16 cellular contexts compared by ENCODE assay signal in the genomic region with DNA sequence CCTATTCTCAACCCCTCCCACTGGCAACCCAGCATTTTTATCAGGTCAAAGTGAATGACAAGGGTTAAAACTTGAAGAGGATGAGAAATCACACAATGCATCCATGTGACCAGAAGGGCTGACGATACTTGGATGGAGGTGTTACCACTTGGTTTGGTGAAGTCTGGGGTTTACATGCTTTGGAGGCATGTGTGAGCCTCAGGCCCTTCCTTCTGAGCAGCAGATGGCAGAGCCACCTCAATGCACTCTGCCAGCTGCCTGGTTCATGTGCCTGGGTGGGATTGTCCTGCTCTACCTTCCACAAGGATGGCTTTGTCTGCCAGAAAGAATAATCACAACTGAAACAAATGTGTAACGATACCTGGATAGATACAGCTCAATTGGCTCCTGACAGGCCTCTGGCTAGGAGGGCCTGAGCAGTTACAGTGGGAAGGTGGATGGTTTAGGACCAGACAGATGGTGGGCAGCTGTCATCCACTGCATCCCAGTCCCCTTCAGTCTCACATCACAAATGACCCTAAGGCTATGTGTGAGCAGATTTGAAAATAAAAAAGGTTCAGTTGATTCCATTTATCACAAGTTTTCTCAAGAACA. TPM values are rescaled to one million over a fixed set of nuclear protein-coding genes. Genes with fewer than 3 reads are reported as not detected.
DNase-seq lines count a peak whose midpoint lies in the region; ATAC-seq, FAIRE-seq and TF ChIP-seq lines count a peak whose summit lies in the region.
"Had no signal": no experiment of that assay in that cellular context is flagged by ENCODE, and none has a peak within 500 bp of the region (broad histone marks: within the 10 kb centered on the region; RNA-seq: fewer than 3 reads in every experiment).

No MANE protein-coding gene starts in this region.

- H3K4me1 ChIP-seq in HCT116 (ENCODE audit: control insufficient read depth in 1 of 2, insufficient read depth in 2 of 2, low read length in 2 of 2) (peaks cover 0 to 19% of the 10 kb centered on the region in 2 experiments; a peak in 2 of 4 replicates), endothelial cell of umbilical vein (ENCODE audit: control insufficient read depth, extremely low read depth, insufficient read depth, low read length) (peaks cover 18% of the 10 kb centered on the region), gastrocnemius medialis (peaks cover 23 to 34% of the 10 kb centered on the region in 2 donors)
- H3K4me1 ChIP-seq: colonic mucosa, suprapubic skin had no signal

- H3K27me3 ChIP-seq in HCT116 (ENCODE audit: insufficient read depth, low read length) (no peaks in the 10 kb centered on the region), endothelial cell of umbilical vein (ENCODE audit: control insufficient read depth in 2 of 2, insufficient read depth in 2 of 2, low read length in 2 of 2) (no peaks in the 10 kb centered on the region), gastrocnemius medialis (no peaks in the 10 kb centered on the region)
- H3K27me3 ChIP-seq: colonic mucosa, suprapubic skin had no signal

- H3K36me3 Mint-ChIP-seq in activated naive CD4-positive, alpha-beta T cell treated with anti-CD3 and anti-CD28 coated beads, Interleukin-2, amount 50 U/mL, for 72 hours: no peaks in the 10 kb centered on the region

- RAD21 ChIA-PET in HCT116 (lab: Charles Lee; ENCODE audit: low non-redundant PET in 1 of 2, low total read pairs in 2 of 2, uncharacterized antibody in 2 of 2, unreplicated experiment in 2 of 2): no interaction called here

- no peaks in the 10 kb centered on the region for H3K36me3 ChIP-seq in HCT116 (ENCODE audit: control insufficient read depth in 1 of 2, insufficient read depth in 2 of 2, low read length in 2 of 2)
- no peaks in the 10 kb centered on the region for H3K36me3 ChIP-seq in endothelial cell of umbilical vein (ENCODE audit: control insufficient read depth in 2 of 2, extremely low read depth in 1 of 2, insufficient read depth in 2 of 2, low read length in 2 of 2)
- H3K36me3 ChIP-seq in gastrocnemius medialis: no peaks in the 10 kb centered on the region
- H3K36me3 ChIP-seq: colonic mucosa, suprapubic skin had no signal

- DNase-seq in HCT116 (ENCODE audit: low read depth, low spot score) (no peak), NCI-H69 (lab: John Stamatoyannopoulos, UW) (peak; percentile 9), endothelial cell of umbilical vein (ENCODE audit: low read depth, low spot score) (no peak), gastrocnemius medialis (peak in 1 of 2 donors; percentile 35)
- no peak for DNase-seq in activated naive CD4-positive, alpha-beta T cell treated with anti-CD3 and anti-CD28 coated beads, Interleukin-2, amount 50 U/mL, for 72 hours (ENCODE audit: low spot score in 2 of 2)
- DNase-seq: activated CD4-positive, alpha-beta T cell treated with anti-CD3 and anti-CD28 coated beads for 4 hours; activated naive CD4-positive, alpha-beta T cell; colonic mucosa; left ventricle myocardium superior; NCI-H1417; small intestine had no signal

- CTCF ChIA-PET in HCT116 (lab: Charles Lee) (no interaction called here), endothelial cell of umbilical vein (lab: Charles Lee) (interaction anchor here (0.9 to 1.2 kb wide), 4 partner anchors 10 to 358 kb away, joined by 3 read pairs; no protein-coding TSS in a partner anchor)

- no peak for TF ChIP-seq RAD21 in HCT116 (IDR thresholded peaks at IDR 0.05; ENCODE audit: low read depth)

- H3K9me3 ChIP-seq in HCT116 (ENCODE audit: control insufficient read depth in 1 of 2, insufficient read depth in 1 of 2, low read depth in 1 of 2, low read length in 2 of 2) (no peaks in the 10 kb centered on the region), endothelial cell of umbilical vein (replicated peaks; ENCODE audit: control insufficient read depth, insufficient read depth, low read length) (no peaks in the 10 kb centered on the region), gastrocnemius medialis (no peaks in the 10 kb centered on the region)
- H3K9me3 ChIP-seq: colonic mucosa, suprapubic skin had no signal

- H3K9ac ChIP-seq in HCT116 (ENCODE audit: low read length): no peak overlapping the region
- no peak overlapping the region for H3K9ac ChIP-seq in endothelial cell of umbilical vein (replicated peaks; ENCODE audit: extremely low read depth, insufficient read depth, low read length)

- H3K27ac Mint-ChIP-seq in activated naive CD4-positive, alpha-beta T cell treated with anti-CD3 and anti-CD28 coated beads, Interleukin-2, amount 50 U/mL, for 72 hours: no peak overlapping the region

- ATAC-seq in HCT116: peak; percentile 49
- peak; percentile 37 to 40 for ATAC-seq in gastrocnemius medialis
- ATAC-seq in HG03565 (IDR thresholded peaks at IDR 0.05; ENCODE audit: unreplicated experiment): no peak
- no peak for ATAC-seq in GM18520 (IDR thresholded peaks at IDR 0.05; ENCODE audit: unreplicated experiment)
- ATAC-seq in activated naive CD4-positive, alpha-beta T cell treated with anti-CD3 and anti-CD28 coated beads, Interleukin-2, amount 50 U/mL, for 72 hours: no peak
- ATAC-seq: left ventricle myocardium superior had no signal

- H4K20me1 ChIP-seq in HCT116 (ENCODE audit: insufficient read depth) (no peaks in the 10 kb centered on the region), endothelial cell of umbilical vein (replicated peaks; ENCODE audit: control insufficient read depth, extremely low read depth, insufficient read depth, low read length) (no peaks in the 10 kb centered on the region)

- intact Hi-C loops in HCT116 (cut with micrococcal nuclease) (no loop called here), endothelial cell of umbilical vein (cut with micrococcal nuclease) (no loop called here), gastrocnemius medialis (cut with DNase I; ENCODE audit: low total_unique reads) (loop anchor here (1.0 to 5.0 kb wide), 3 partner anchors 15 to 57 kb away; partner anchors contain the start of gene CNIH3)

- H3K9me1 ChIP-seq in endothelial cell of umbilical vein (replicated peaks; ENCODE audit: control insufficient read depth, extremely low read depth, insufficient read depth, low read length): no peaks in the 10 kb centered on the region

- H3K4me3 ChIP-seq in HCT116 (replicated peaks in 1 of 2; ENCODE audit: low read depth in 1 of 2, low read length in 2 of 2) (no peak overlapping the region), endothelial cell of umbilical vein (replicated peaks in 1 of 3; ENCODE audit: insufficient read depth in 1 of 3, low read depth in 1 of 3, low read length in 3 of 3) (no peak overlapping the region), gastrocnemius medialis (no peak overlapping the region)
- H3K4me3 ChIP-seq: colonic mucosa, suprapubic skin had no signal

- no peak for TF ChIP-seq CTCF in HCT116 (IDR thresholded peaks at IDR 0.05 in 2 of 3, conservative IDR thresholded peaks at IDR 0.05 in 1 of 3; ENCODE audit: borderline replicate concordance in 1 of 3, insufficient read depth in 1 of 3, low read depth in 2 of 3, low read length in 2 of 3)
- TF ChIP-seq CTCF in endothelial cell of umbilical vein (IDR thresholded peaks at IDR 0.05; ENCODE audit: extremely low read depth in 1 of 2, insufficient read depth in 1 of 2, low read depth in 1 of 2, low read length in 2 of 2): no peak
- TF ChIP-seq CTCF in gastrocnemius medialis (IDR thresholded peaks at IDR 0.05 in 4 of 5, conservative IDR thresholded peaks at IDR 0.05 in 1 of 5): no peak

- TF ChIP-seq POLR2A in HCT116 (IDR thresholded peaks at IDR 0.05; ENCODE audit: borderline replicate concordance, extremely low read depth, insufficient read depth, insufficient read length): no peak
- no peak for TF ChIP-seq POLR2A in endothelial cell of umbilical vein (IDR thresholded peaks at IDR 0.05; ENCODE audit: low read depth, low read length)
- no peak for TF ChIP-seq POLR2A in gastrocnemius medialis (IDR thresholded peaks at IDR 0.05)

- in situ Hi-C loops in gastrocnemius medialis (cut with MboI; ENCODE audit: low sequenced_read_pairs in 4 of 4): no loop called here

- H3K9me2 ChIP-seq in HCT116 (ENCODE audit: insufficient read depth): no peaks in the 10 kb centered on the region

- peak overlapping the region; percentile 42 for H3K4me2 ChIP-seq in HCT116 (ENCODE audit: low read length)
- H3K4me2 ChIP-seq in endothelial cell of umbilical vein (ENCODE audit: insufficient read depth, low read length): no peak overlapping the region

- no peak overlapping the region for H2AFZ ChIP-seq in HCT116 (ENCODE audit: low read depth, low read length, poor library complexity, severe bottlenecking)
- no peak overlapping the region for H2AFZ ChIP-seq in endothelial cell of umbilical vein (ENCODE audit: low read depth, low read length)

- dilution Hi-C loops in endothelial cell of umbilical vein (cut with MboI; ENCODE audit: extremely low pct_ligation_motif_present, low sequenced_read_pairs): no loop called here

- no peak for FAIRE-seq in endothelial cell of umbilical vein (lab: Jason Lieb, UNC)
- FAIRE-seq: endometrium, H1, small intestine had no signal

- BruUV-seq in HCT116 (replicated peaks; lab: Mats Ljungman, UMichigan) (no TSS peak), endothelial cell of umbilical vein (replicated peaks; lab: Mats Ljungman, UMichigan) (no TSS peak)

- H3K79me2 ChIP-seq in HCT116 (ENCODE audit: insufficient read depth, low read length) (no peaks in the 10 kb centered on the region), endothelial cell of umbilical vein (ENCODE audit: control insufficient read depth, insufficient read depth, low read length) (no peaks in the 10 kb centered on the region)

- POLR2A ChIA-PET in HCT116 (lab: Charles Lee) (interaction anchor here (1.5 kb wide), 1 partner anchor 22 kb away, joined by 3 read pairs; no protein-coding TSS in a partner anchor), endothelial cell of umbilical vein (lab: Charles Lee) (no interaction called here)

- no peaks in the 10 kb centered on the region for H3K9me3 Mint-ChIP-seq in activated naive CD4-positive, alpha-beta T cell treated with anti-CD3 and anti-CD28 coated beads, Interleukin-2, amount 50 U/mL, for 72 hours

- H3K27ac ChIP-seq in HCT116 (ENCODE audit: low read depth, low read length) (no peak overlapping the region), endothelial cell of umbilical vein (ENCODE audit: insufficient read depth, low read depth, low read length) (peak overlapping the region; percentile 51), gastrocnemius medialis (peak overlapping the region; percentile 73 to 94 (median 82))
- H3K27ac ChIP-seq: colonic mucosa, suprapubic skin had no signal

RNA-seq across cellular contexts. Expression of gene CNIH3, which starts 51.5 kb away (rescaled TPM):
- total RNA-seq in HCT116 (2021; ENCODE audit: unreplicated experiment) (1.8 TPM), endothelial cell of umbilical vein (1.0 and 2.5 TPM in 2 replicates), gastrocnemius medialis (1 to 10 TPM in 2 of 4 donors, under 1 TPM in 1, not detected in 1; 0.95 to 1.6 (median 1.5) TPM)
- 1.5 and 2.4 TPM in 2 replicates for polyA plus RNA-seq in HCT116 (2012)
- 1.3 and 1.6 TPM in 2 replicates for polyA plus RNA-seq in endothelial cell of umbilical vein
- 0.99 and 1.2 TPM in 2 replicates for polyA plus RNA-seq in endothelial cell of umbilical vein (2011; cell fraction: cytosol; rRNA removed)
- polyA plus RNA-seq in endothelial cell of umbilical vein (2011; cell fraction: nucleus; rRNA removed): 1.9 and 2.7 TPM in 2 replicates
- 1.6 and 1.7 TPM in 2 replicates for polyA plus RNA-seq in endothelial cell of umbilical vein (2012)
- 2.0 and 2.1 TPM in 2 replicates for polyA minus RNA-seq in endothelial cell of umbilical vein
- not detected for polyA minus RNA-seq in endothelial cell of umbilical vein (2011; cell fraction: cytosol; rRNA and poly(A)+ RNA removed)
- 1.4 TPM in 1 of 2 replicates, not detected in the other for polyA minus RNA-seq in endothelial cell of umbilical vein (2011; cell fraction: nucleus; rRNA and poly(A)+ RNA removed)
- total RNA-seq in activated naive CD4-positive, alpha-beta T cell treated with anti-CD3 and anti-CD28 coated beads, Interleukin-2, amount 50 U/mL, for 72 hours: 1 to 10 TPM; 1.1 to 1.8 TPM

Comparison
In these comparisons a context has a peak if more than half of its experiments do, and no peak if none do; other contexts are left out.
1. ATAC-seq: peak in HCT116 (single experiment) and gastrocnemius medialis (2 of 2); none in HG03565 (single experiment), GM18520 (single experiment) and activated naive CD4-positive, alpha-beta T cell treated with anti-CD3 and anti-CD28 coated beads, Interleukin-2, amount 50 U/mL, for 72 hours (0 of 2).